Comparison of ENCODE assay signal across 1 cellular context in the genomic region with DNA sequence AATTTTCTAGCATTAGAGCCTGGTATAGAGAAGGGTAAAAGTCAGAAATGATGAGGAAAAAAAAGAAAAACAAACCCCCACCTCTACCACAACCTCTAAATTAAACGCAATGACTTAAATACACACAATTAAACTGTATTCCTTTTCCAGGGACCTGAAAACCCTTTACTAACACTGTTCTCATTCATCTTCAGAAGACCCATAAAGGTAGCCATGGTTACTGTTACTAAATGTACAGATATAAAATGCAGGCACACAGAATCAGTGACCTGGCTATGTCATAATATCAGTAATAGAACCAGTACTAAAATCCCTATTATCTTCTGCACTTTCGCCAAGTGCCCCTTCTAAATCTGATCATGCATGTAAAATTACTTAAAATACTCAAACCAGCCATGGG.
TF ChIP-seq lines count a peak whose summit lies in the region.

No MANE protein-coding gene starts in this region.

TF ChIP-seq in HepG2, 621 proteins besides CTCF, POLR2A, EP300 and RAD21:
- peak; percentile 6; the same call in 1 of the 2 replicates for TF ChIP-seq RFX1 (IDR thresholded peaks at IDR 0.05)
- TF ChIP-seq AKNA (CRISPR knock-in tag; IDR thresholded peaks at IDR 0.05; ENCODE audit: borderline replicate concordance) = no peak
- TF ChIP-seq ZNF652 (CRISPR knock-in tag; IDR thresholded peaks at IDR 0.05; ENCODE audit: borderline replicate concordance, low read depth) = 0 out of 2 replicates have a peak, but pooled peaks have one; percentile 20
- 0 out of 2 replicates have a peak, but pooled peaks have one; percentile 20 for TF ChIP-seq MTF1 (CRISPR knock-in tag; IDR thresholded peaks at IDR 0.05)
- peak; percentile 68; the same call in 1 of the 2 replicates for TF ChIP-seq ZNF503 (CRISPR knock-in tag; IDR thresholded peaks at IDR 0.05)
- no peak for TF ChIP-seq SMARCE1 (IDR thresholded peaks at IDR 0.05; ENCODE audit: borderline replicate concordance)
- 0 out of 2 replicates have a peak, but pooled peaks have one; percentile 36 for TF ChIP-seq ZNF549 (CRISPR knock-in tag; IDR thresholded peaks at IDR 0.05)
- TF ChIP-seq, protein P1, sequence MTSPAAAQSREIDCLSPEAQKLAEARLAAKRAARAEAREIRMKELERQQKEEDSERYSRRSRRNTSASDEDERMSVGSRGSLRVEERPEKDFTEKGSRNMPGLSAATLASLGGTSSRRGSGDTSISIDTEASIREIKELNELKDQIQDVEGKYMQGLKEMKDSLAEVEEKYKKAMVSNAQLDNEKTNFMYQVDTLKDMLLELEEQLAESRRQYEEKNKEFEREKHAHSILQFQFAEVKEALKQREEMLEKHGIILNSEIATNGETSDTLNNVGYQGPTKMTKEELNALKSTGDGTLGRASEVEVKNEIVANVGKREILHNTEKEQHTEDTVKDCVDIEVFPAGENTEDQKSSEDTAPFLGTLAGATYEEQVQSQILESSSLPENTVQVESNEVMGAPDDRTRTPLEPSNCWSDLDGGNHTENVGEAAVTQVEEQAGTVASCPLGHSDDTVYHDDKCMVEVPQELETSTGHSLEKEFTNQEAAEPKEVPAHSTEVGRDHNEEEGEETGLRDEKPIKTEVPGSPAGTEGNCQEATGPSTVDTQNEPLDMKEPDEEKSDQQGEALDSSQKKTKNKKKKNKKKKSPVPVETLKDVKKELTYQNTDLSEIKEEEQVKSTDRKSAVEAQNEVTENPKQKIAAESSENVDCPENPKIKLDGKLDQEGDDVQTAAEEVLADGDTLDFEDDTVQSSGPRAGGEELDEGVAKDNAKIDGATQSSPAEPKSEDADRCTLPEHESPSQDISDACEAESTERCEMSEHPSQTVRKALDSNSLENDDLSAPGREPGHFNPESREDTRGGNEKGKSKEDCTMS (CRISPR knock-in tag; conservative IDR thresholded peaks at IDR 0.05) = no peak
- 0 out of 2 replicates have a peak, but pooled peaks have one; percentile 8 for TF ChIP-seq MED1 (CRISPR knock-in tag; IDR thresholded peaks at IDR 0.05)
- TF ChIP-seq, protein P2, sequence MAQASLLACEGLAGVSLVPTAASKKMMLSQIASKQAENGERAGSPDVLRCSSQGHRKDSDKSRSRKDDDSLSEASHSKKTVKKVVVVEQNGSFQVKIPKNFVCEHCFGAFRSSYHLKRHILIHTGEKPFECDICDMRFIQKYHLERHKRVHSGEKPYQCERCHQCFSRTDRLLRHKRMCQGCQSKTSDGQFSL (CRISPR knock-in tag; IDR thresholded peaks at IDR 0.05) = 0 out of 2 replicates have a peak, but pooled peaks have one; percentile 19
- 0 out of 2 replicates have a peak, but pooled peaks have one; percentile 55 for TF ChIP-seq KLF12 (CRISPR knock-in tag; IDR thresholded peaks at IDR 0.05; ENCODE audit: borderline replicate concordance)
- TF ChIP-seq NCOA5 (CRISPR knock-in tag; IDR thresholded peaks at IDR 0.05) = 0 out of 2 replicates have a peak, but pooled peaks have one; percentile 42
- TF ChIP-seq CREB3 (CRISPR knock-in tag; IDR thresholded peaks at IDR 0.05) = 0 out of 2 replicates have a peak, but pooled peaks have one; percentile 3
- TF ChIP-seq HOXA5 (CRISPR knock-in tag; IDR thresholded peaks at IDR 0.05) = 0 out of 2 replicates have a peak, but pooled peaks have one; percentile 25
TF ChIP-seq in HepG2: peak in this region for 11.
